Comparison of ENCODE assay signal across 9 cellular contexts in the genomic region with DNA sequence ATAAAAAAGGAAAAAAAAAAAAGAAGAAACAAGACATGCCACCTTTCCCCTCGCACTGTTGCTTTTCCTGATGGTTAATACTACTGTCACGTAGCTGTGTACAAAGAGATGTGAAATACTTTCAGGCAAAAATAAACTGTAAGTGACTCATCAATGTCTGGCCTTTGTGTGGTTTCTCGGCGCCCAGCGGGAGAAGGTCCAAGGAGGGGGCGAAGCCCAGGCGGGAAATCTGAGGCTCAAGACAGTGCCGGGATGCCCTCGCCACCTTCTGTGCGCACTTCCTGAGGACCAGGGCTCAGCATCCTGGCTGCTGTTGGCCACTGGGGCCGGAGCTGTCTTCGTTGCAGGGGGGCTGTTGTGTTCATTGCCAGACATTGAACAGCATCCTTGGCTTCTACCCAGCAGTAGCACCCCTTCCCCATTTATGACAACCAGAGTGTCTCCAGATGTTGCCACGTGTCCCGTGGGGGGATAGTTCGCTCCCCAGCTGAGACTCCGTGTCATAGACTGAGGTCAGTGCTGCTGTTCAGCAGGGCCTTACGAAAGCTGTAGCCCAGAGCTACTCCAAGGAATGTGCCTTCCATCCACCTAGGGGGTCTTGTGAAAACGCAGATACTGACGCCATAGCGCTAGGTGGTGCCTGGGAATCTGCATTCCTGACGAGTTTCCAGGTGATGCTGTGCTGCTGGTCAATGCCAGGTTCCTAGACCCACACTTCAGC.
DNase-seq lines count a peak whose midpoint lies in the region; ATAC-seq, FAIRE-seq and TF ChIP-seq lines count a peak whose summit lies in the region.
"Had no signal": no experiment of that assay in that cellular context is flagged by ENCODE, and none has a peak within 500 bp of the region (broad histone marks: within the 10 kb centered on the region; RNA-seq: fewer than 3 reads in every experiment).

No MANE protein-coding gene starts in this region.

- no peaks in the 10 kb centered on the region for H4K20me1 ChIP-seq in keratinocyte (ENCODE audit: control insufficient read depth, extremely low read depth, insufficient read depth, low read length)

- intact Hi-C loops in adrenal gland (cut with DNase I), result no loop called here

- no peaks in the 10 kb centered on the region for H3K9me3 Mint-ChIP-seq in CD8-positive, alpha-beta memory T cell

- H3K27me3 ChIP-seq in ACC112 (ENCODE audit: insufficient read depth, low read length) (no peaks in the 10 kb centered on the region), adrenal gland (no peaks in the 10 kb centered on the region), keratinocyte (ENCODE audit: control insufficient read depth, extremely low read depth, insufficient read depth, low read length) (no peaks in the 10 kb centered on the region)
- no peaks in the 10 kb centered on the region for H3K27me3 ChIP-seq in CD8-positive, alpha-beta memory T cell (ENCODE audit: insufficient read depth, low read length, poor library complexity, severe bottlenecking)

- no peak overlapping the region for H3K4me2 ChIP-seq in keratinocyte (ENCODE audit: control insufficient read depth, extremely low read depth, insufficient read depth, low read depth, low read length)

- peak overlapping the region in 3 of 8 donors; percentile 12 to 71 (median 54) for H3K27ac Mint-ChIP-seq in CD8-positive, alpha-beta memory T cell

- H3K9me3 ChIP-seq in adrenal gland (replicated peaks in 1 of 3) (no peaks in the 10 kb centered on the region), keratinocyte (ENCODE audit: control insufficient read depth, low read depth, low read length) (no peaks in the 10 kb centered on the region)
- no peaks in the 10 kb centered on the region for H3K9me3 ChIP-seq in CD8-positive, alpha-beta memory T cell (ENCODE audit: low read length)

- DNase-seq in HS-5 (ENCODE audit: low read depth), result peak; percentile 49
- peak in 5 of 7 donors; percentile 53 to 81 (median 74) for DNase-seq in adrenal gland
- DNase-seq in keratinocyte (ENCODE audit: low read depth, low spot score), result no peak
- no peak for DNase-seq in NCI-H1105 (lab: John Stamatoyannopoulos, UW)
- no peak for DNase-seq in CD8-positive, alpha-beta memory T cell
- DNase-seq: stimulated activated CD4-positive, alpha-beta T cell treated with anti-CD3 and anti-CD28 coated beads, Interleukin-4, amount 100 ng/mL, for 1 hour had no signal

- H3K4me1 Mint-ChIP-seq in CD8-positive, alpha-beta memory T cell, result peaks cover 23 to 28% (median 24%) of the 10 kb centered on the region in 3 donors

- dilution Hi-C loops in keratinocyte (cut with MboI; ENCODE audit: extremely low pct_ligation_motif_present, low sequenced_read_pairs), result no loop called here

- no peaks in the 10 kb centered on the region for H3K79me2 ChIP-seq in ACC112 (ENCODE audit: control insufficient read depth, insufficient read depth, low read length, unreplicated experiment)
- no peaks in the 10 kb centered on the region for H3K79me2 ChIP-seq in keratinocyte (ENCODE audit: control insufficient read depth, insufficient read depth, low read length)

- peak overlapping the region; percentile 55; the same call in 1 of the 2 replicates for H3K27ac ChIP-seq in ACC112 (ENCODE audit: low read depth, low read length)
- H3K27ac ChIP-seq in adrenal gland, result peak overlapping the region in 1 of 5 donors; percentile 14
- no peak overlapping the region for H3K27ac ChIP-seq in keratinocyte (ENCODE audit: control insufficient read depth, insufficient read depth, low read length)
- no peak overlapping the region for H3K27ac ChIP-seq in CD8-positive, alpha-beta memory T cell (ENCODE audit: low read depth, low read length)

- H3K4me3 ChIP-seq in ACC112 (ENCODE audit: low read depth, low read length), result no peak overlapping the region
- no peak overlapping the region for H3K4me3 ChIP-seq in adrenal gland
- H3K4me3 ChIP-seq in keratinocyte (ENCODE audit: control insufficient read depth in 2 of 3, extremely low read depth in 1 of 3, insufficient read depth in 2 of 3, low read depth in 1 of 3, low read length in 3 of 3), result no peak overlapping the region
- H3K4me3 ChIP-seq in CD8-positive, alpha-beta memory T cell (ENCODE audit: low read length), result no peak overlapping the region

- H3K4me3 Mint-ChIP-seq in CD8-positive, alpha-beta memory T cell, result no peak overlapping the region

- CTCF ChIA-PET in CD8-positive, alpha-beta memory T cell (lab: Charles Lee), result interaction anchor here (0.9 to 2.3 kb wide), 2 partner anchors 13 to 26 kb away, joined by 3 to 7 read pairs; no protein-coding TSS in a partner anchor

- no peak overlapping the region for H3K9ac ChIP-seq in keratinocyte (ENCODE audit: control insufficient read depth, extremely low read depth, insufficient read depth, low read length)

- FAIRE-seq in keratinocyte (lab: Jason Lieb, UNC), result peak; percentile 41

- no peaks in the 10 kb centered on the region for H3K27me3 Mint-ChIP-seq in CD8-positive, alpha-beta memory T cell

- H3K9me1 ChIP-seq in keratinocyte (ENCODE audit: control insufficient read depth, extremely low read depth, insufficient read depth, low read length), result no peaks in the 10 kb centered on the region

- TF ChIP-seq CTCF in adrenal gland (IDR thresholded peaks at IDR 0.05), result no peak
- TF ChIP-seq CTCF in keratinocyte (optimal IDR thresholded peaks at IDR 0.05 in 1 of 3, IDR thresholded peaks at IDR 0.05 in 1 of 3, conservative IDR thresholded peaks at IDR 0.05 in 1 of 3; ENCODE audit: extremely low read depth in 1 of 3, insufficient read depth in 2 of 3, low read length in 3 of 3), result no peak

- 46 to 53% (median 49%) methylated on average over 11 to 21 of the region's 21 CpGs for WGBS in adrenal gland, 4 donors

- TF ChIP-seq POLR2A in adrenal gland (IDR thresholded peaks at IDR 0.05), result no peak

- H3K36me3 Mint-ChIP-seq in CD8-positive, alpha-beta memory T cell, result peaks cover 8 to 42% (median 10%) of the 10 kb centered on the region in 3 donors

- no peak for ATAC-seq in HG03025 (IDR thresholded peaks at IDR 0.05; ENCODE audit: low FRiP score, unreplicated experiment)
- ATAC-seq in GM21526 (IDR thresholded peaks at IDR 0.05; ENCODE audit: low FRiP score, unreplicated experiment), result no peak

- H2AFZ ChIP-seq in ACC112 (ENCODE audit: low read length, unreplicated experiment) (no peak overlapping the region), keratinocyte (ENCODE audit: control insufficient read depth, low read length) (no peak overlapping the region)

- H3K36me3 ChIP-seq in ACC112 (ENCODE audit: insufficient read depth, low read length) (no peaks in the 10 kb centered on the region), adrenal gland (replicated peaks in 1 of 2) (peaks cover 0 to 23% of the 10 kb centered on the region in 2 donors), keratinocyte (ENCODE audit: control insufficient read depth in 2 of 2, extremely low read depth in 1 of 2, insufficient read depth in 2 of 2, low read length in 2 of 2) (peaks cover 10 to 23% of the 10 kb centered on the region in 2 experiments)
- H3K36me3 ChIP-seq in CD8-positive, alpha-beta memory T cell (ENCODE audit: insufficient read depth, low read length), result peaks cover 9% of the 10 kb centered on the region

- H3K4me1 ChIP-seq in ACC112 (ENCODE audit: control insufficient read depth, insufficient read depth, low read length, unreplicated experiment) (peaks cover 23% of the 10 kb centered on the region), adrenal gland (replicated peaks in 1 of 2) (peaks cover 6 to 19% of the 10 kb centered on the region in 2 donors), keratinocyte (ENCODE audit: control insufficient read depth, extremely low read depth, insufficient read depth, low read length) (peaks cover 22% of the 10 kb centered on the region)
- H3K4me1 ChIP-seq in CD8-positive, alpha-beta memory T cell (ENCODE audit: insufficient read depth, low read length), result peaks cover 23% of the 10 kb centered on the region

- POLR2A ChIA-PET in CD8-positive, alpha-beta memory T cell (lab: Charles Lee), result interaction anchor here (0.7 kb wide), 1 partner anchor 30 kb away, joined by 4 read pairs; no protein-coding TSS in a partner anchor

Comparison
In these comparisons a context has a peak if more than half of its experiments do, and no peak if none do; other contexts are left out.
1. DNase-seq: peak in HS-5 (single experiment) and adrenal gland (5 of 7); none in keratinocyte (single experiment), NCI-H1105 (single experiment) and CD8-positive, alpha-beta memory T cell (0 of 5).